ENCODE assay signal across 18 cellular contexts in the genomic region with DNA sequence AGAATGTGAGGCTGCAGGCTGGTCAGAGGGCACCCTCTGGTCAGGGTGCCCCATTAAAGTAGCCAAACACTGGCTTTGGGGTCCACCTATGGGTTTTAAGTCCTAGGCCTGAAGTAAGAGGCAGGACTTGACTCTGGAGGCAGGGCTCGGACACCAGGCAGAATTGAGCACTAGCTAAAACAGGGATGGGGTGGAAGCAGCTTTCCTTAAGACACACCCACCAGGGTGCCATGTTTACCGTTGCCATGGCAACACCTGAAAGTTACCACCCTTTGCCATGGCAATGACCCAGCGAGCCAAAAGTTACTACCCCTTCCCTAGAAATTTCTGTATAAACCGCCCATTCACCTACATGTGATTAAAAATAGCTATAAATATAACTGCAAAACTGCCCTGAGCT. TPM values are rescaled to one million over a fixed set of nuclear protein-coding genes. Genes with fewer than 3 reads are reported as not detected.
DNase-seq lines count a peak whose midpoint lies in the region; ATAC-seq, FAIRE-seq and TF ChIP-seq lines count a peak whose summit lies in the region.
"Had no signal": no experiment of that assay in that cellular context is flagged by ENCODE, and none has a peak within 500 bp of the region (broad histone marks: within the 10 kb centered on the region; RNA-seq: fewer than 3 reads in every experiment).

No MANE protein-coding gene starts in this region.

- TF ChIP-seq POLR2A in GM12878 (IDR thresholded peaks at IDR 0.05; ENCODE audit: low read depth, low read length): no peak

- CTCF ChIA-PET in GM12878 (lab: Yijun Ruan, JAX): interaction anchor here (0.7 to 1.9 kb wide), 4 partner anchors 12 to 1541 kb away, joined by 3 to 6 read pairs (median 3); no protein-coding TSS in a partner anchor

- peak overlapping the region; percentile 39 for H3K4me3 ChIP-seq in HUES6 (ENCODE audit: low read depth, low read length)
- no peak overlapping the region for H3K4me3 ChIP-seq in GM12878

- no peak overlapping the region for H3K4me2 ChIP-seq in GM12878 (ENCODE audit: control insufficient read depth, insufficient read depth)

- H3K4me1 ChIP-seq in HUES6 (ENCODE audit: control insufficient read depth, insufficient read depth, low read length) (peaks cover 12% of the 10 kb centered on the region), GM12878 (ENCODE audit: control insufficient read depth, insufficient read depth, low read length) (no peaks in the 10 kb centered on the region)
- H3K4me1 ChIP-seq: Caco-2 had no signal

- H3K27me3 ChIP-seq in HUES6 (ENCODE audit: control insufficient read depth, insufficient read depth, low read length) (0 out of 2 replicates have a peak, but pooled peaks cover 6% of the 10 kb centered on the region), GM12878 (replicated peaks in 1 of 2; ENCODE audit: control insufficient read depth in 2 of 2, insufficient read depth in 2 of 2, low read length in 1 of 2) (no peaks in the 10 kb centered on the region; a peak in 2 of 4 replicates)

- FAIRE-seq in GM12878 (lab: Jason Lieb, UNC): no peak
- FAIRE-seq: A204.1 had no signal

- no peak overlapping the region for H2AFZ ChIP-seq in GM12878 (ENCODE audit: control insufficient read depth, low read depth, low read length)

- TF ChIP-seq EP300 in GM12878 (IDR thresholded peaks at IDR 0.05; ENCODE audit: borderline replicate concordance in 1 of 2, control insufficient read depth in 1 of 2, low read depth in 2 of 2, low read length in 2 of 2): no peak

- H3K27ac Mint-ChIP-seq in glutamatergic neuron (ENCODE audit: unreplicated experiment): no peak overlapping the region
- H3K27ac Mint-ChIP-seq: T-cell had no signal

- TF ChIP-seq CTCF in GM12878 (IDR thresholded peaks at IDR 0.05 in 2 of 3, conservative IDR thresholded peaks at IDR 0.05 in 1 of 3; ENCODE audit: control insufficient read depth in 2 of 3, extremely low read depth in 1 of 3, insufficient read depth in 1 of 3, low read depth in 3 of 3, low read length in 3 of 3) (no peak), glutamatergic neuron (IDR thresholded peaks at IDR 0.05; ENCODE audit: partially characterized antibody, unreplicated experiment) (no peak)

- H3K4me1 Mint-ChIP-seq in glutamatergic neuron (ENCODE audit: low read depth, unreplicated experiment): no peaks in the 10 kb centered on the region
- H3K4me1 Mint-ChIP-seq: T-cell had no signal

- RAD21 ChIA-PET in GM12878 (lab: Charles Lee; ENCODE audit: unreplicated experiment): no interaction called here

- H3K27me3 Mint-ChIP-seq in glutamatergic neuron (ENCODE audit: unreplicated experiment): peaks cover 3% of the 10 kb centered on the region

- H3K9me3 ChIP-seq in HUES6 (ENCODE audit: control insufficient read depth, insufficient read depth, low read depth, low read length) (no peaks in the 10 kb centered on the region), GM12878 (replicated peaks; ENCODE audit: control insufficient read depth, insufficient read depth, low read length) (no peaks in the 10 kb centered on the region; the same call in 2 of the 3 replicates)
- H3K9me3 ChIP-seq: Caco-2 had no signal

- H3K9me3 Mint-ChIP-seq in glutamatergic neuron (ENCODE audit: unreplicated experiment): no peaks in the 10 kb centered on the region
- H3K9me3 Mint-ChIP-seq: T-cell had no signal

- POLR2A ChIA-PET in GM12878 (lab: Charles Lee): no interaction called here

- H3K27ac ChIP-seq in HUES6 (ENCODE audit: low read depth, low read length) (no peak overlapping the region), GM12878 (ENCODE audit: control insufficient read depth, insufficient read depth) (no peak overlapping the region)
- H3K27ac ChIP-seq: C4-2B, RWPE1 had no signal

- H3K9ac ChIP-seq in HUES6 (ENCODE audit: low read length): no peak overlapping the region
- H3K9ac ChIP-seq in GM12878 (ENCODE audit: control insufficient read depth, insufficient read depth, low read length): no peak overlapping the region

- no peak for ATAC-seq in GM12878
- ATAC-seq: HCT116, T-cell had no signal

- in situ Hi-C loops in GM12878 (cut with MboI): no loop called here

- DNase-seq in NCI-H2227 (lab: John Stamatoyannopoulos, UW; ENCODE audit: unreplicated experiment): peak; percentile 5
- no peak for DNase-seq in NCI-H2227 treated with DMSO at 0.1 percent for 48 hours (lab: John Stamatoyannopoulos, UW)
- DNase-seq in GM12878 (ENCODE audit: low read depth, low spot score): no peak
- peak; percentile 53 for DNase-seq in iPS-NIHi11 (ENCODE audit: low spot score)
- no peak for DNase-seq in activated CD4-positive, alpha-beta T cell treated with anti-CD3 and anti-CD28 coated beads for 1 hour
- DNase-seq in glutamatergic neuron: no peak
- DNase-seq in globus pallidus (ENCODE audit: low spot score): no peak
- DNase-seq: DND-41, NCI-H1092, NCI-H2171, NCI-H510A, T-cell had no signal

- no TSS peak for BruUV-seq in GM12878 (replicated peaks; lab: Mats Ljungman, UMichigan)

- H4K20me1 ChIP-seq in GM12878 (ENCODE audit: control insufficient read depth, insufficient read depth): no peaks in the 10 kb centered on the region

- WGBS in GM12878 (ENCODE audit: insufficient coverage, insufficient replicate concordance, low lambda C conversion rate, missing lambda C conversion rate): 17% methylated on average over 4 of the region's 4 CpGs

- no peaks in the 10 kb centered on the region for H3K79me2 ChIP-seq in GM12878 (ENCODE audit: control insufficient read depth, insufficient read depth, low read length)

- no peak overlapping the region for H3K4me3 Mint-ChIP-seq in glutamatergic neuron (ENCODE audit: unreplicated experiment)
- H3K4me3 Mint-ChIP-seq: T-cell had no signal

- no peak for TF ChIP-seq RAD21 in GM12878 (IDR thresholded peaks at IDR 0.05; ENCODE audit: insufficient read depth, low read depth, low read length)

- intact Hi-C loops in GM12878 (cut with micrococcal nuclease; ENCODE audit: unreplicated experiment): no loop called here

- no peaks in the 10 kb centered on the region for H3K36me3 Mint-ChIP-seq in glutamatergic neuron (ENCODE audit: unreplicated experiment)
- H3K36me3 Mint-ChIP-seq: T-cell had no signal

- SMC1A ChIA-PET in GM12878 (lab: Charles Lee; ENCODE audit: uncharacterized antibody, unreplicated experiment): interaction anchor here (1.5 kb wide), 1 partner anchor 17 kb away, joined by 3 read pairs; no protein-coding TSS in a partner anchor

- no peaks in the 10 kb centered on the region for H3K36me3 ChIP-seq in HUES6 (ENCODE audit: control insufficient read depth, insufficient read depth, low read length)
- H3K36me3 ChIP-seq in GM12878 (ENCODE audit: control insufficient read depth in 2 of 2, insufficient read depth in 2 of 2, low read length in 1 of 2): no peaks in the 10 kb centered on the region

TF ChIP-seq in GM12878, 131 proteins besides CTCF, POLR2A, EP300 and RAD21:
- TF ChIP-seq, protein P1, sequence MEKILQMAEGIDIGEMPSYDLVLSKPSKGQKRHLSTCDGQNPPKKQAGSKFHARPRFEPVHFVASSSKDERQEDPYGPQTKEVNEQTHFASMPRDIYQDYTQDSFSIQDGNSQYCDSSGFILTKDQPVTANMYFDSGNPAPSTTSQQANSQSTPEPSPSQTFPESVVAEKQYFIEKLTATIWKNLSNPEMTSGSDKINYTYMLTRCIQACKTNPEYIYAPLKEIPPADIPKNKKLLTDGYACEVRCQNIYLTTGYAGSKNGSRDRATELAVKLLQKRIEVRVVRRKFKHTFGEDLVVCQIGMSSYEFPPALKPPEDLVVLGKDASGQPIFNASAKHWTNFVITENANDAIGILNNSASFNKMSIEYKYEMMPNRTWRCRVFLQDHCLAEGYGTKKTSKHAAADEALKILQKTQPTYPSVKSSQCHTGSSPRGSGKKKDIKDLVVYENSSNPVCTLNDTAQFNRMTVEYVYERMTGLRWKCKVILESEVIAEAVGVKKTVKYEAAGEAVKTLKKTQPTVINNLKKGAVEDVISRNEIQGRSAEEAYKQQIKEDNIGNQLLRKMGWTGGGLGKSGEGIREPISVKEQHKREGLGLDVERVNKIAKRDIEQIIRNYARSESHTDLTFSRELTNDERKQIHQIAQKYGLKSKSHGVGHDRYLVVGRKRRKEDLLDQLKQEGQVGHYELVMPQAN (conservative IDR thresholded peaks at IDR 0.05): no peak
- TF ChIP-seq ZNF217 (IDR thresholded peaks at IDR 0.05): no peak
- TF ChIP-seq BMI1 (IDR thresholded peaks at IDR 0.05; ENCODE audit: borderline replicate concordance): 0 out of 2 replicates have a peak, but pooled peaks have one; percentile 31

RNA-seq across cellular contexts. Expression of a gene that starts 27.4 kb away (rescaled TPM):
- 49.5 and 51.0 TPM in 2 replicates for total RNA-seq in GM12878 (2013; cell fraction: nucleolus; rRNA removed)
- total RNA-seq in GM12878 (2014; rRNA removed) (57.2 and 62.9 TPM in 2 replicates), GM12878 (2014; rRNA removed; fragmentation: Illumina TruSeq; extraction: Trizol) (75.9 and 79.8 TPM in 2 replicates), GM12878 (2021) (158 and 163 TPM in 2 replicates), glutamatergic neuron (ENCODE audit: unreplicated experiment) (161 TPM)
- 79.7 TPM for polyA plus RNA-seq in GM12878 (2011; ENCODE audit: low read depth)
- polyA plus RNA-seq in GM12878 (2011; rRNA removed) (118 and 143 TPM in 2 replicates), GM12878 (2014; fragmentation: Illumina TruSeq; extraction: Trizol) (134 and 158 TPM in 2 replicates), GM12878 (2014; fragmentation: Nextera tagmentation; extraction: Ambion mirVana) (100 to 1,000 TPM; 100 to 191 TPM), GM12878 (2014; rRNA removed) (86.1 and 94.4 TPM in 2 replicates), GM12878 (2016; fragmentation: Nextera tagmentation; extraction: Ambion mirVana) (100 to 1,000 TPM in 1 of 2 experiments, 10 to 100 TPM in 1; 99.7 to 116 TPM)
- 60.9 and 73.4 TPM in 2 replicates for polyA plus RNA-seq in GM12878 (2011; cell fraction: cytosol; rRNA removed)
- polyA plus RNA-seq in GM12878 (2011; cell fraction: nucleus; rRNA removed): 196 and 197 TPM in 2 replicates
- 90.4 and 131 TPM in 2 replicates for polyA plus RNA-seq in GM12878 (2012)
- polyA minus RNA-seq in GM12878 (2011; rRNA and poly(A)+ RNA removed): 96.1 and 116 TPM in 2 replicates
- polyA minus RNA-seq in GM12878 (2011; cell fraction: cytosol; rRNA and poly(A)+ RNA removed): 39.7 and 56.2 TPM in 2 replicates
- polyA minus RNA-seq in GM12878 (2011; cell fraction: nucleus; rRNA and poly(A)+ RNA removed): 43.4 and 54.9 TPM in 2 replicates

Comparison
In these comparisons a context has a peak if more than half of its experiments do, and no peak if none do; other contexts are left out.
1. DNase-seq: peak in NCI-H2227 (single experiment) and iPS-NIHi11 (single experiment); none in NCI-H2227 treated with DMSO at 0.1 percent for 48 hours (single experiment), GM12878 (single experiment), activated CD4-positive, alpha-beta T cell treated with anti-CD3 and anti-CD28 coated beads for 1 hour (single experiment), glutamatergic neuron (single experiment) and globus pallidus (single experiment).